In the genomic region with DNA sequence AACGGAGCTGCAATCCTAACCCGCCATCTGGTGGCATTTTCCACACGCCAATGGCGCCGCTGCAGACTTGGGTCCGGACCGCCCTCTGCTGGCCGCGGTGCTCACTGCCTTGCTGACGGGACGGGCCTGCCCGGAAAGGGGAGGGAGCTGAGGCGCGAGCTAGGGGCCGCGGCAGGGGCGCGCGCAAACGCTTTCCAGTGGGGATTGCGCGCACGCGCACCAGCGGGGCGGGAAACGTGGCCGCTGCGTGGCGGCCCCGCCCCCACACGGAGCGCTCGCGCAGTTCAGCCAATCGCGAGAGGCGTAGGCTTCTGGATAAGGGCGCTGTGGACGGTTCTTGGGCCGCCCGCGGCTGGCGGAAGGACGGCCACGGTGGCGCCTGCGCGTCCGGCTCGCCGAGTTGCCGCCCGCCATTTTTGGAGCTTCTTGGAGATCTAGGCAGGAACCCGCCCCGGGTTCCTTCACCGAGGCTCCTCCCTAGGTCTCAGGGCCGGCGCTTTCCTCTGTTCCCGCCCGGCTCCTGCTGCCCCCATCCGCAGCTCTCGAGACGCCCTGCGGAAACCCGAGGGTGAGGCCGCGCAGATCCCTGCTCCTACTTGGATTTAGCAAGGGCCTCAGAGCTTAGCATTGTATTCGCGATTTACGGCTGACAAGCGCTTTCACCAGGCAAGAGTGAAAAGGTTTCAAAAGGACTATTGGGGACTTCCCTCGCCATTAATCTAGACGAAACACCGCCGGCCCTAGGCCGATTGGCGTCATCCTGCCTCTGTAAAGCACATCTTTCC, we compare ENCODE assay signal across 7 cellular contexts.
DNase-seq lines count a peak whose midpoint lies in the region; ATAC-seq and TF ChIP-seq lines count a peak whose summit lies in the region.

A gene (minus strand): TSS at position 52 of the 785 bp plus-strand sequence. CDS start 121,480 bp downstream, outside the sequence.

- peak; percentile 90 for TF ChIP-seq CTCF in retinal pigment epithelial cell (conservative IDR thresholded peaks at IDR 0.05; ENCODE audit: low read depth, low read length)

- ATAC-seq in GM18508 (IDR thresholded peaks at IDR 0.05; ENCODE audit: insufficient read depth, unreplicated experiment) (peak; percentile 84), HG03025 (IDR thresholded peaks at IDR 0.05; ENCODE audit: low FRiP score, unreplicated experiment) (peak; percentile 86)

- H3K4me3 ChIP-seq in retinal pigment epithelial cell (ENCODE audit: low read length): peak within 1 kb of the TSS; percentile 61

- DNase-seq in NCI-H2029 treated with DMSO at 0.1 percent for 48 hours (lab: John Stamatoyannopoulos, UW): peak; percentile 97
- DNase-seq in T-helper 9 cell: peak; percentile 98
- peak; percentile 100 for DNase-seq in astrocyte of the hippocampus (ENCODE audit: low read depth, low spot score)
- DNase-seq in hippocampal formation (lab: John Stamatoyannopoulos, UW): peak; percentile 97 to 98
- DNase-seq in retinal pigment epithelial cell (ENCODE audit: low read depth): peak; percentile 91

Comparison
In these comparisons a context has a peak if more than half of its experiments do, and no peak if none do; other contexts are left out.
1. Peak in every context shown above with its lines: DNase-seq, ATAC-seq and H3K4me3 ChIP-seq.